ENCODE assay signal across 22 cellular contexts in genomic region chr18:71807586-71807985, GRCh38.
DNase-seq lines count a peak whose midpoint lies in the region; ATAC-seq, FAIRE-seq and TF ChIP-seq lines count a peak whose summit lies in the region.
"Had no signal": no experiment of that assay in that cellular context is flagged by ENCODE, and none has a peak within 500 bp of the region (broad histone marks: within the 10 kb centered on the region; RNA-seq: fewer than 3 reads in every experiment).

No MANE protein-coding gene starts in this region.

- dilution Hi-C loops in IMR-90 (cut with HindIII; ENCODE audit: low sequenced_read_pairs, unreplicated experiment): no loop called here

- no peak for TF ChIP-seq POLR2A in IMR-90 (IDR thresholded peaks at IDR 0.05; ENCODE audit: low read depth, low read length)

- no peak overlapping the region for H2BK20ac ChIP-seq in IMR-90 (ENCODE audit: low read depth, low read length)

- peaks cover 2% of the 10 kb centered on the region; the same call in 1 of the 2 replicates for H3K9me3 ChIP-seq in IMR-90 (ENCODE audit: control insufficient read depth, insufficient read depth, low read length)
- H3K9me3 ChIP-seq: BE2C; BLaER1 treated with 17β-estradiol and CSF1 and Interleukin-3, amounts not matched to agents 10 nM and 100 nM had no signal

- no peak overlapping the region for H2AK9ac ChIP-seq in IMR-90 (replicated peaks; ENCODE audit: low read depth, low read length, poor library complexity)

- no peaks in the 10 kb centered on the region for H3K4me1 ChIP-seq in IMR-90 (ENCODE audit: control insufficient read depth, insufficient read depth, low read length)
- H3K4me1 ChIP-seq: BE2C; BLaER1 treated with 17β-estradiol and CSF1 and Interleukin-3, amounts not matched to agents 10 nM and 100 nM had no signal

- H2BK15ac ChIP-seq in IMR-90 (ENCODE audit: low read depth, low read length): no peak overlapping the region

- peak; percentile 72 for FAIRE-seq in endometrium (lab: Jason Lieb, UNC)
- FAIRE-seq: GM12878, GM19239, H1 had no signal

- H3K14ac ChIP-seq in IMR-90 (replicated peaks; ENCODE audit: low read depth, low read length): no peak overlapping the region

- H3K36me3 ChIP-seq in IMR-90 (ENCODE audit: control insufficient read depth, insufficient read depth, low read length): no peaks in the 10 kb centered on the region
- H3K36me3 ChIP-seq in H7 (replicated peaks; ENCODE audit: control insufficient read depth, insufficient read depth, low read length): no peaks in the 10 kb centered on the region
- H3K36me3 ChIP-seq: BE2C; BLaER1 treated with 17β-estradiol and CSF1 and Interleukin-3, amounts not matched to agents 10 nM and 100 nM had no signal

- no peaks in the 10 kb centered on the region for H4K20me1 ChIP-seq in IMR-90 (ENCODE audit: insufficient read depth, low read length)
- H4K20me1 ChIP-seq: BLaER1 treated with 17β-estradiol and CSF1 and Interleukin-3, amounts not matched to agents 10 nM and 100 nM had no signal

- intact Hi-C loops in IMR-90 (cut with micrococcal nuclease): no loop called here

- H2AK5ac ChIP-seq in IMR-90 (ENCODE audit: low read depth, low read length): no peak overlapping the region

- CTCF ChIA-PET in IMR-90 (lab: Yijun Ruan, JAX): no interaction called here

- no peak overlapping the region for H3K18ac ChIP-seq in IMR-90 (ENCODE audit: low read depth, low read length)

- no peak overlapping the region for H3K27ac ChIP-seq in IMR-90 (ENCODE audit: insufficient read depth, low read length)
- H3K27ac ChIP-seq: BLaER1 treated with 17β-estradiol and CSF1 and Interleukin-3, amounts not matched to agents 10 nM and 100 nM; GM23248 had no signal

- H2BK120ac ChIP-seq in IMR-90 (ENCODE audit: low read depth, low read length): no peak overlapping the region

- TF ChIP-seq CTCF in IMR-90 (conservative IDR thresholded peaks at IDR 0.05; ENCODE audit: low read depth, low read length): no peak

- H3K4ac ChIP-seq in IMR-90 (ENCODE audit: low read depth, low read length): no peak overlapping the region

- POLR2A ChIA-PET in IMR-90 (lab: Charles Lee; ENCODE audit: unreplicated experiment): no interaction called here

- H2AFZ ChIP-seq in IMR-90 (replicated peaks; ENCODE audit: low read length, poor library complexity): no peak overlapping the region
- H2AFZ ChIP-seq: GM23248 had no signal

- no TSS peak for BruUV-seq in IMR-90 (replicated peaks; lab: Mats Ljungman, UMichigan)

- H3K9ac ChIP-seq in IMR-90 (ENCODE audit: low read depth, low read length): no peak overlapping the region
- H3K9ac ChIP-seq: BLaER1 treated with 17β-estradiol and CSF1 and Interleukin-3, amounts not matched to agents 10 nM and 100 nM; GM23248 had no signal

- H4K5ac ChIP-seq in IMR-90 (ENCODE audit: low read depth, low read length): no peak overlapping the region

- no peak for ATAC-seq in IMR-90 (ENCODE audit: low read depth)
- ATAC-seq: GM12878, HCT116 had no signal

- no peaks in the 10 kb centered on the region for H3K79me1 ChIP-seq in IMR-90 (ENCODE audit: low read depth in 1 of 2, low read length in 2 of 2)

- no peaks in the 10 kb centered on the region for H3K9me1 ChIP-seq in IMR-90 (ENCODE audit: insufficient read depth, low read length)

- no peak overlapping the region for H4K91ac ChIP-seq in IMR-90 (ENCODE audit: insufficient read depth, low read depth, low read length)

- H3K23ac ChIP-seq in IMR-90 (ENCODE audit: low read depth, low read length): no peak overlapping the region

- H3K27me3 ChIP-seq in IMR-90 (ENCODE audit: control insufficient read depth, insufficient read depth, low read length): no peaks in the 10 kb centered on the region
- H3K27me3 ChIP-seq in H7 (ENCODE audit: control insufficient read depth, insufficient read depth, low read length): no peaks in the 10 kb centered on the region
- H3K27me3 ChIP-seq: BE2C; BLaER1 treated with 17β-estradiol and CSF1 and Interleukin-3, amounts not matched to agents 10 nM and 100 nM had no signal

- in situ Hi-C loops in IMR-90 (cut with MboI; ENCODE audit: low sequenced_read_pairs): no loop called here

- H3K4me3 ChIP-seq in IMR-90 (ENCODE audit: insufficient read depth, low read depth, low read length) (no peak overlapping the region), H7 (ENCODE audit: insufficient read depth, low read depth, low read length) (no peak overlapping the region)
- H3K4me3 ChIP-seq: BLaER1 treated with 17β-estradiol and CSF1 and Interleukin-3, amounts not matched to agents 10 nM and 100 nM; GM12878; GM23248 had no signal

- H2BK5ac ChIP-seq in IMR-90 (ENCODE audit: low read depth, low read length, poor library complexity, severe bottlenecking): no peak overlapping the region

- TF ChIP-seq RAD21 in IMR-90 (IDR thresholded peaks at IDR 0.05; ENCODE audit: low read length): no peak

- no peak overlapping the region for H3K56ac ChIP-seq in IMR-90 (ENCODE audit: extremely low read depth, insufficient read depth, low read length)

- no peak overlapping the region for H4K8ac ChIP-seq in IMR-90 (ENCODE audit: low read depth in 2 of 2, low read length in 2 of 2)

- DNase-seq in IMR-90: peak; percentile 12
- peak; percentile 44 for DNase-seq in fibroblast of peridontal ligament (ENCODE audit: extremely low read depth)
- DNase-seq in DMS 273 treated with DMSO at 0.1 percent for 48 hours (lab: John Stamatoyannopoulos, UW): no peak
- DNase-seq in H7: no peak
- no peak for DNase-seq in C1 segment of cervical spinal cord (lab: John Stamatoyannopoulos, UW)
- DNase-seq: AML-193; BE2C; Calu3; CD4-positive, alpha-beta memory T cell; COR-L47; DMS153; DMS79; EL; GDM1; GM23248; H9 had no signal

- H3K4me2 ChIP-seq in IMR-90 (ENCODE audit: low read depth, low read length): no peak overlapping the region
- H3K4me2 ChIP-seq: BLaER1 treated with 17β-estradiol and CSF1 and Interleukin-3, amounts not matched to agents 10 nM and 100 nM had no signal

- no CpG with 5 or more reads among the region's 1 CpG for WGBS in IMR-90 (ENCODE audit: extremely low coverage in 2 of 2, insufficient read length in 1 of 2), 2 experiments

TF ChIP-seq in IMR-90, 13 proteins besides CTCF, POLR2A, EP300 and RAD21:
- TF ChIP-seq MAZ (IDR thresholded peaks at IDR 0.05; ENCODE audit: borderline replicate concordance, low read depth, low read length) (no peak), MAFK (IDR thresholded peaks at IDR 0.05; ENCODE audit: low read depth, low read length) (no peak), CHD1 (IDR thresholded peaks at IDR 0.05; ENCODE audit: low read depth, low read length) (no peak), NFE2L2 (IDR thresholded peaks at IDR 0.05; ENCODE audit: low read depth, low read length) (no peak), SMC3 (IDR thresholded peaks at IDR 0.05; ENCODE audit: low read depth, low read length) (no peak), CEBPB (IDR thresholded peaks at IDR 0.05; ENCODE audit: low read depth, low read length) (no peak), RCOR1 (IDR thresholded peaks at IDR 0.05; ENCODE audit: insufficient replicate concordance, low read length) (no peak), FOS (IDR thresholded peaks at IDR 0.05; ENCODE audit: low read depth, low read length) (no peak), RFX5 (IDR thresholded peaks at IDR 0.05; ENCODE audit: low read depth, low read length) (no peak), BHLHE40 (IDR thresholded peaks at IDR 0.05; ENCODE audit: low read depth, low read length) (no peak), MXI1 (IDR thresholded peaks at IDR 0.05; ENCODE audit: borderline replicate concordance, low read depth, low read length) (no peak)
- TF ChIP-seq, protein P1, sequence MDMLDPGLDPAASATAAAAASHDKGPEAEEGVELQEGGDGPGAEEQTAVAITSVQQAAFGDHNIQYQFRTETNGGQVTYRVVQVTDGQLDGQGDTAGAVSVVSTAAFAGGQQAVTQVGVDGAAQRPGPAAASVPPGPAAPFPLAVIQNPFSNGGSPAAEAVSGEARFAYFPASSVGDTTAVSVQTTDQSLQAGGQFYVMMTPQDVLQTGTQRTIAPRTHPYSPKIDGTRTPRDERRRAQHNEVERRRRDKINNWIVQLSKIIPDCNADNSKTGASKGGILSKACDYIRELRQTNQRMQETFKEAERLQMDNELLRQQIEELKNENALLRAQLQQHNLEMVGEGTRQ (IDR thresholded peaks at IDR 0.05; ENCODE audit: low read depth, low read length): no peak
- TF ChIP-seq, protein P2, sequence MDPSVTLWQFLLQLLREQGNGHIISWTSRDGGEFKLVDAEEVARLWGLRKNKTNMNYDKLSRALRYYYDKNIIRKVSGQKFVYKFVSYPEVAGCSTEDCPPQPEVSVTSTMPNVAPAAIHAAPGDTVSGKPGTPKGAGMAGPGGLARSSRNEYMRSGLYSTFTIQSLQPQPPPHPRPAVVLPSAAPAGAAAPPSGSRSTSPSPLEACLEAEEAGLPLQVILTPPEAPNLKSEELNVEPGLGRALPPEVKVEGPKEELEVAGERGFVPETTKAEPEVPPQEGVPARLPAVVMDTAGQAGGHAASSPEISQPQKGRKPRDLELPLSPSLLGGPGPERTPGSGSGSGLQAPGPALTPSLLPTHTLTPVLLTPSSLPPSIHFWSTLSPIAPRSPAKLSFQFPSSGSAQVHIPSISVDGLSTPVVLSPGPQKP (IDR thresholded peaks at IDR 0.05; ENCODE audit: borderline replicate concordance, low read depth, low read length): no peak

Comparison
In these comparisons a context has a peak if more than half of its experiments do, and no peak if none do; other contexts are left out.
1. DNase-seq: peak in IMR-90 (single experiment) and fibroblast of peridontal ligament (single experiment); none in DMS 273 treated with DMSO at 0.1 percent for 48 hours (single experiment), H7 (single experiment) and C1 segment of cervical spinal cord (0 of 14).